In genomic region chr19:42153606-42154405, GRCh38 we compare ENCODE assay signal across 2 cellular contexts.
TF ChIP-seq lines count a peak whose summit lies in the region.

No MANE protein-coding gene starts in this region.

TF ChIP-seq in K562, 482 proteins besides CTCF, POLR2A, EP300 and RAD21:
- no peak for TF ChIP-seq TAF7 (tag; IDR thresholded peaks at IDR 0.05)
- no peak for TF ChIP-seq PHB (CRISPR knock-in tag; IDR thresholded peaks at IDR 0.05)
- TF ChIP-seq THRA (IDR thresholded peaks at IDR 0.05), result no peak
- no peak for TF ChIP-seq ZBTB43 (CRISPR knock-in tag; IDR thresholded peaks at IDR 0.05)
- TF ChIP-seq TEAD4 (IDR thresholded peaks at IDR 0.05; ENCODE audit: low read length), result no peak
- TF ChIP-seq TEAD4 (CRISPR knock-in tag; IDR thresholded peaks at IDR 0.05; ENCODE audit: borderline replicate concordance), result no peak
- TF ChIP-seq KDM2B (CRISPR knock-in tag; IDR thresholded peaks at IDR 0.05), result no peak
- no peak for TF ChIP-seq ELF4 (CRISPR knock-in tag; IDR thresholded peaks at IDR 0.05)
- TF ChIP-seq TOE1 (IDR thresholded peaks at IDR 0.05; ENCODE audit: borderline replicate concordance), result no peak
- no peak for TF ChIP-seq TOE1 (CRISPR knock-in tag; IDR thresholded peaks at IDR 0.05; ENCODE audit: borderline replicate concordance, low read depth)
- TF ChIP-seq NRF1 (conservative IDR thresholded peaks at IDR 0.05 in 1 of 2, IDR thresholded peaks at IDR 0.05 in 1 of 2), result 0 out of 4 replicates have a peak, but pooled peaks of 1 of the 2 experiments have one; percentile 3
- TF ChIP-seq NR1H2 (CRISPR knock-in tag; IDR thresholded peaks at IDR 0.05), result no peak
- no peak for TF ChIP-seq MAFF (IDR thresholded peaks at IDR 0.05; ENCODE audit: low read length)
- no peak for TF ChIP-seq PBX2 (CRISPR knock-in tag; IDR thresholded peaks at IDR 0.05; ENCODE audit: low read depth)
- TF ChIP-seq PBX2 (tag; conservative IDR thresholded peaks at IDR 0.05; ENCODE audit: low read depth), result no peak
- TF ChIP-seq STAT6 (CRISPR knock-in tag; IDR thresholded peaks at IDR 0.05), result no peak
- TF ChIP-seq CREB1 (IDR thresholded peaks at IDR 0.05), result no peak
- TF ChIP-seq CREB1 (CRISPR knock-in tag; IDR thresholded peaks at IDR 0.05), result no peak
- TF ChIP-seq VEZF1 (CRISPR knock-in tag; IDR thresholded peaks at IDR 0.05), result 0 out of 2 replicates have a peak, but pooled peaks have one; percentile 14

TF ChIP-seq in HepG2, 621 proteins besides CTCF, POLR2A, EP300 and RAD21:
- TF ChIP-seq MAFG (CRISPR knock-in tag; IDR thresholded peaks at IDR 0.05) (no peak), BHLHE40 (IDR thresholded peaks at IDR 0.05; ENCODE audit: low read length) (no peak), ZNF563 (CRISPR knock-in tag; IDR thresholded peaks at IDR 0.05) (no peak), SNAPC5 (CRISPR knock-in tag; IDR thresholded peaks at IDR 0.05; ENCODE audit: borderline replicate concordance) (no peak), ZNF460 (CRISPR knock-in tag; IDR thresholded peaks at IDR 0.05; ENCODE audit: borderline replicate concordance) (no peak), ATRX (CRISPR knock-in tag; IDR thresholded peaks at IDR 0.05; ENCODE audit: borderline replicate concordance) (no peak), SAFB2 (CRISPR knock-in tag; IDR thresholded peaks at IDR 0.05; ENCODE audit: borderline replicate concordance, low read depth) (no peak), BCL6 (CRISPR knock-in tag; IDR thresholded peaks at IDR 0.05) (no peak), IRX3 (CRISPR knock-in tag; IDR thresholded peaks at IDR 0.05; ENCODE audit: borderline replicate concordance, low read depth) (no peak), ZFY (CRISPR knock-in tag; IDR thresholded peaks at IDR 0.05) (no peak), ZNF142 (CRISPR knock-in tag; IDR thresholded peaks at IDR 0.05) (no peak)
